Comparison of ENCODE assay signal across 18 cellular contexts in the genomic region with DNA sequence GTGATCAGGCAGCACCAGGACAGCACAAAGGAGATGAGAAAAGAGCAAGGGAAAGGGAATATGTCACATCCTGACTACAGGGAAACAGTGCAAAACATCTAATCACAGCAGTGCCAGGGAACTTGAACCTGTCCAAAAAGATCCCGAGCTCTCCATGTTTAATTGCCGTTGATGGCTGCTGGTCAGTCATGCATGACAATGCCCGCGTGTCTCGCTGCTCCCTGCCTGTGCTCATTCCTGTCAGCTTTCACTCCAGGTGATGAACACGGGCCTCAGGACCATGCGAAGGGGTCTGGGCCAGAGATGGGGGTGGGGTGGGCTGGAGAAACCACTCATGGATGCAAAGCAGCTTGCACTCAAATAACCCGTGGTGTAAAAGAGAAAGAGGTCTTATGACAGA.
DNase-seq lines count a peak whose midpoint lies in the region; ATAC-seq and TF ChIP-seq lines count a peak whose summit lies in the region.
"Had no signal": no experiment of that assay in that cellular context is flagged by ENCODE, and none has a peak within 500 bp of the region (broad histone marks: within the 10 kb centered on the region; RNA-seq: fewer than 3 reads in every experiment).

No MANE protein-coding gene starts in this region.

- H3K79me2 ChIP-seq in OCI-LY7 (ENCODE audit: insufficient read depth, low read depth, low read length), result no peaks in the 10 kb centered on the region

- H3K36me3 ChIP-seq in OCI-LY7 (ENCODE audit: insufficient read depth, low read length) (no peaks in the 10 kb centered on the region), ascending aorta (no peaks in the 10 kb centered on the region)
- H3K36me3 ChIP-seq: esophagus squamous epithelium, neutrophil, right lobe of liver had no signal

- CTCF ChIA-PET in OCI-LY7 (lab: Charles Lee; ENCODE audit: unreplicated experiment), result no interaction called here

- H3K4me3 ChIP-seq in OCI-LY7 (ENCODE audit: low read depth, low read length, poor library complexity, severe bottlenecking), result no peak overlapping the region
- H3K4me3 ChIP-seq in ascending aorta, result no peak overlapping the region
- H3K4me3 ChIP-seq: esophagus squamous epithelium, right lobe of liver had no signal

- BruUV-seq in OCI-LY7 (replicated peaks; lab: Mats Ljungman, UMichigan), result no TSS peak

- H3K4me1 ChIP-seq in OCI-LY7 (ENCODE audit: insufficient read depth, low read length, poor library complexity, severe bottlenecking) (no peaks in the 10 kb centered on the region), ascending aorta (no peaks in the 10 kb centered on the region)
- H3K4me1 ChIP-seq: esophagus squamous epithelium, right lobe of liver had no signal

- no peaks in the 10 kb centered on the region for H3K27me3 ChIP-seq in ascending aorta
- H3K27me3 ChIP-seq: neutrophil, right lobe of liver had no signal

- TF ChIP-seq CTCF in OCI-LY7 (conservative IDR thresholded peaks at IDR 0.05; ENCODE audit: low read length) (no peak), ascending aorta (IDR thresholded peaks at IDR 0.05) (no peak)

- POLR2A ChIA-PET in OCI-LY7 (lab: Charles Lee), result interaction anchor here (0.7 kb wide), 1 partner anchor 65 kb away, joined by 5 read pairs; no protein-coding TSS in a partner anchor

- H2AFZ ChIP-seq in OCI-LY7 (ENCODE audit: low read length), result no peak overlapping the region

- no peaks in the 10 kb centered on the region for H4K20me1 ChIP-seq in OCI-LY7 (ENCODE audit: insufficient read depth, low read length)

- H3K9me3 ChIP-seq in OCI-LY7 (ENCODE audit: low read length) (no peaks in the 10 kb centered on the region), ascending aorta (no peaks in the 10 kb centered on the region)
- H3K9me3 ChIP-seq: esophagus squamous epithelium, neutrophil, right lobe of liver had no signal

- no peak overlapping the region for H3K27ac ChIP-seq in OCI-LY7 (ENCODE audit: low read depth, low read length, poor library complexity, severe bottlenecking)
- H3K27ac ChIP-seq in ascending aorta, result no peak overlapping the region
- H3K27ac ChIP-seq: esophagus squamous epithelium, neutrophil, right lobe of liver had no signal

- intact Hi-C loops in OCI-LY7 (cut with micrococcal nuclease; ENCODE audit: unreplicated experiment) (no loop called here), ascending aorta (cut with DNase I) (no loop called here), left colon (cut with DNase I, micrococcal nuclease) (no loop called here)

- H3K9me2 ChIP-seq in OCI-LY7 (ENCODE audit: insufficient read depth, low read length), result no peaks in the 10 kb centered on the region

- DNase-seq in COR-L47 (lab: John Stamatoyannopoulos, UW) (peak; percentile 37), NCI-H1105 treated with DMSO at 0.1 percent for 48 hours (lab: John Stamatoyannopoulos, UW) (peak; percentile 88), NCI-H748 treated with DMSO at 0.1 percent for 48 hours (lab: John Stamatoyannopoulos, UW) (peak; percentile 34), iPS-NIHi11 (ENCODE audit: low spot score) (peak; percentile 14), OCI-LY7 (ENCODE audit: low spot score) (no peak), ascending aorta (ENCODE audit: low spot score in 2 of 2) (no peak), left colon (no peak)
- DNase-seq: activated CD4-positive, alpha-beta T cell treated with anti-CD3 and anti-CD28 coated beads, Interleukin-2, amount 50 U/mL, for 48 hours; activated naive CD8-positive, alpha-beta T cell treated with anti-CD3 and anti-CD28 coated beads for 36 hours; activated T-cell treated with anti-CD3 and anti-CD28 coated beads, Interleukin-2, amount 50 U/mL, for 48 hours; esophagus squamous epithelium; GF-D8; islet precursor cell; NCI-H446 treated with DMSO at 0.1 percent for 48 hours; right lobe of liver; stimulated activated CD4-positive, alpha-beta T cell treated with anti-CD3 and anti-CD28 coated beads, Interleukin-1b, Interleukin-23, amount 100 ng/mL, for 48 hours had no signal

- ATAC-seq in HG02885 (IDR thresholded peaks at IDR 0.05; ENCODE audit: poor library complexity, unreplicated experiment), result no peak
- ATAC-seq in left colon, result no peak
- ATAC-seq: right lobe of liver had no signal

- H3K4me2 ChIP-seq in OCI-LY7 (ENCODE audit: low read length), result no peak overlapping the region

Comparison
In these comparisons a context has a peak if more than half of its experiments do, and no peak if none do; other contexts are left out.
1. DNase-seq: peak in COR-L47 (single experiment), NCI-H1105 treated with DMSO at 0.1 percent for 48 hours (single experiment), NCI-H748 treated with DMSO at 0.1 percent for 48 hours (single experiment) and iPS-NIHi11 (single experiment); none in OCI-LY7 (single experiment), ascending aorta (0 of 2) and left colon (0 of 2).